In the genomic region with DNA sequence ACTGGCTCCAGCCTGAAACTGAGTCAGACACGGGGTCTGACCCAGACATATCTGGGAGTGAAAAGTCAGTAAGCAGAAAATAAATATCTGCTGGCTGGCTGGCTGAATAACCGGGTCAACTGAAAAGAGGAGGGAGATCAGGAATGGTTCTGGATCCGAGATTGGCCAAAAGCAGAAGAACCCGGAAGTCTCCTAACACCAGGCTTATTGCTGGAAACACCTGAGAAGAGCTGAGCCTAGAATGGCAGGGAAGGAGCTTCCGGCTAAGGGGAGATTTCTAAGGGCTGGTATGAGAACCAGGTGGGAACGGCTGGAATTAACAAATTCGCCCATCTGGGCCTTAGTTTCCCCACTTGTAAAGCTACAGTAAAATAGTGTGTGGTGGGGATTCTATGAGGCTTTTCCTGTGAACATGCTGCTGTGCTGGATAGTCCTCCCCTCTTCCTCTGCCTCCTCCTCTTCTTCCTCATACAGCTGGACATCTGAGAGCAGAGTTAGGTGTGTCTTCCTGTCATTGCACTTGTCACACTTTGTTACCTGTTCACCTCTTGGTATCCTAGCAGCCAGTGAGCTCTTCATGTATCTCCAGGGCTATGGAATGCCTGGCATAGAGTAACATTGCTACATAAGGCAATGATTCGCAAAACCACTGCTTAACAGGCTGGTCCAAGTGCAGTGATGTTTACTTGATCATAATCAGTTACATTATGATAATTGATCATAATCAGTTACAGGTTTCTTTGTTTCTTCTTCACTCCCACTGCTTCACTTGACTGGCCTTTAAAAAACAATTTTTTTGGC, we compare ENCODE assay signal across 15 cellular contexts. TPM values are rescaled to one million over a fixed set of nuclear protein-coding genes. Genes with fewer than 3 reads are reported as not detected.
DNase-seq lines count a peak whose midpoint lies in the region; ATAC-seq, FAIRE-seq and TF ChIP-seq lines count a peak whose summit lies in the region.
"Had no signal": no experiment of that assay in that cellular context is flagged by ENCODE, and none has a peak within 500 bp of the region (broad histone marks: within the 10 kb centered on the region; RNA-seq: fewer than 3 reads in every experiment).

No MANE protein-coding gene starts in this region.

- ATAC-seq in heart right ventricle (no peak), GM19324 (IDR thresholded peaks at IDR 0.05; ENCODE audit: low FRiP score, unreplicated experiment) (no peak), GM19467 (IDR thresholded peaks at IDR 0.05; ENCODE audit: unreplicated experiment) (no peak), HG03442 (IDR thresholded peaks at IDR 0.05; ENCODE audit: unreplicated experiment) (no peak)
- ATAC-seq in stimulated activated naive B cell treated with anti-CD40 and anti-IgM and Interleukin-4, amounts not matched to agents 10 μg/mL and 1 μg/mL and 100 μg/mL, for 72 hours (replicated peaks) = no peak

- H3K9me3 Mint-ChIP-seq in glutamatergic neuron (ENCODE audit: unreplicated experiment) = peaks cover 14% of the 10 kb centered on the region
- no peaks in the 10 kb centered on the region for H3K9me3 Mint-ChIP-seq in stimulated activated naive B cell treated with anti-CD40 and anti-IgM and Interleukin-4, amounts not matched to agents 10 μg/mL and 1 μg/mL and 100 μg/mL, for 72 hours

- H3K27ac Mint-ChIP-seq in glutamatergic neuron (ENCODE audit: unreplicated experiment) = no peak overlapping the region
- H3K27ac Mint-ChIP-seq in stimulated activated naive B cell treated with anti-CD40 and anti-IgM and Interleukin-4, amounts not matched to agents 10 μg/mL and 1 μg/mL and 100 μg/mL, for 72 hours = peak overlapping the region; percentile 43

- TF ChIP-seq CTCF in cardiac muscle cell (IDR thresholded peaks at IDR 0.05; ENCODE audit: low read depth, low read length) (no peak), heart right ventricle (IDR thresholded peaks at IDR 0.05) (no peak), glutamatergic neuron (IDR thresholded peaks at IDR 0.05; ENCODE audit: partially characterized antibody, unreplicated experiment) (no peak)

- peaks cover 31% of the 10 kb centered on the region for H3K27me3 Mint-ChIP-seq in glutamatergic neuron (ENCODE audit: unreplicated experiment)
- H3K27me3 Mint-ChIP-seq in stimulated activated naive B cell treated with anti-CD40 and anti-IgM and Interleukin-4, amounts not matched to agents 10 μg/mL and 1 μg/mL and 100 μg/mL, for 72 hours = peaks cover 25 to 37% of the 10 kb centered on the region in 2 donors

- H3K4me1 ChIP-seq in cardiac muscle cell (ENCODE audit: low read depth) (peaks cover 13% of the 10 kb centered on the region), heart right ventricle (peaks cover 3 to 56% (median 33%) of the 10 kb centered on the region in 9 donors)

- H3K27me3 ChIP-seq in cardiac muscle cell = peaks cover 56% of the 10 kb centered on the region
- peaks cover 16 to 55% (median 52%) of the 10 kb centered on the region in 7 donors for H3K27me3 ChIP-seq in heart right ventricle

- H3K9me3 ChIP-seq in cardiac muscle cell (ENCODE audit: low read depth) (no peaks in the 10 kb centered on the region), heart right ventricle (no peaks in the 10 kb centered on the region)

- intact Hi-C loops in heart right ventricle (cut with DNase I) = no loop called here

- H3K27ac ChIP-seq in cardiac muscle cell = no peak overlapping the region
- H3K27ac ChIP-seq in heart right ventricle = no peak overlapping the region
- H3K27ac ChIP-seq: RWPE1 had no signal

- DNase-seq in cardiac muscle cell (ENCODE audit: low read depth in 1 of 2, low spot score in 1 of 2) (no peak), heart right ventricle (no peak), RCC 7860 (ENCODE audit: low spot score) (peak; percentile 7), glutamatergic neuron (no peak)
- no peak for DNase-seq in stimulated activated naive B cell treated with anti-CD40 and anti-IgM and Interleukin-4, amounts not matched to agents 10 μg/mL and 1 μg/mL and 100 μg/mL, for 72 hours
- DNase-seq: activated CD4-positive, alpha-beta T cell treated with anti-CD3 and anti-CD28 coated beads for 4 hours; aorta; CD4-positive, alpha-beta memory T cell had no signal

- no peaks in the 10 kb centered on the region for H3K36me3 Mint-ChIP-seq in glutamatergic neuron (ENCODE audit: unreplicated experiment)
- H3K36me3 Mint-ChIP-seq in stimulated activated naive B cell treated with anti-CD40 and anti-IgM and Interleukin-4, amounts not matched to agents 10 μg/mL and 1 μg/mL and 100 μg/mL, for 72 hours = peaks cover 24 to 25% of the 10 kb centered on the region in 2 donors

- peaks cover 34% of the 10 kb centered on the region for H3K4me1 Mint-ChIP-seq in glutamatergic neuron (ENCODE audit: low read depth, unreplicated experiment)
- peaks cover 56 to 93% of the 10 kb centered on the region in 2 donors for H3K4me1 Mint-ChIP-seq in stimulated activated naive B cell treated with anti-CD40 and anti-IgM and Interleukin-4, amounts not matched to agents 10 μg/mL and 1 μg/mL and 100 μg/mL, for 72 hours

- WGBS in heart right ventricle, 2 donors = 53 to 55% methylated on average over 7 to 8 of the region's 8 CpGs

- H3K36me3 ChIP-seq in cardiac muscle cell (peaks cover 4% of the 10 kb centered on the region), heart right ventricle (peaks cover 0 to 15% (median 9%) of the 10 kb centered on the region in 9 donors)

- H3K4me3 ChIP-seq in cardiac muscle cell = peak overlapping the region; percentile 23
- peak overlapping the region in 4 of 10 donors; percentile 14 to 26 (median 21) for H3K4me3 ChIP-seq in heart right ventricle
- H3K4me3 ChIP-seq: lung, skin epidermis had no signal

- H3K4me3 Mint-ChIP-seq in glutamatergic neuron (ENCODE audit: unreplicated experiment) = peak overlapping the region; percentile 70
- peak overlapping the region; percentile 41 to 65 for H3K4me3 Mint-ChIP-seq in stimulated activated naive B cell treated with anti-CD40 and anti-IgM and Interleukin-4, amounts not matched to agents 10 μg/mL and 1 μg/mL and 100 μg/mL, for 72 hours

- FAIRE-seq in RCC 7860 (lab: Jason Lieb, UNC) = no peak
- FAIRE-seq: GM12891 had no signal

RNA-seq across cellular contexts. Expression of gene SHMT2, which starts 2.0 kb away (rescaled TPM):
- 94.0 and 110 TPM in 2 replicates for total RNA-seq in cardiac muscle cell
- 59.9 and 64.7 TPM in 2 replicates for polyA plus RNA-seq in cardiac muscle cell
- 10 to 100 TPM; 24.4 to 47.6 (median 27.1) TPM for total RNA-seq in heart right ventricle
- polyA plus RNA-seq in heart right ventricle = 10 to 100 TPM; 14.3 to 49.8 TPM
- total RNA-seq in glutamatergic neuron (ENCODE audit: unreplicated experiment) = 165 TPM

RNA-seq across cellular contexts. Expression of gene NXPH4, which starts 10.9 kb away (rescaled TPM):
- 0.80 and 1.1 TPM in 2 replicates for total RNA-seq in cardiac muscle cell
- polyA plus RNA-seq in cardiac muscle cell = 0.27 and 0.61 TPM in 2 replicates
- total RNA-seq in heart right ventricle = 1 to 10 TPM in 7 of 10 donors, under 1 TPM in 3; 0.18 to 6.2 (median 2.3) TPM
- polyA plus RNA-seq in heart right ventricle = 1 to 10 TPM in 1 of 2 donors, under 1 TPM in 1; 0.66 to 1.8 TPM
- total RNA-seq in glutamatergic neuron (ENCODE audit: unreplicated experiment) = 10.5 TPM
- total RNA-seq: CD4-positive, alpha-beta memory T cell had no signal
- polyA plus RNA-seq: CD4-positive, alpha-beta memory T cell had no signal

RNA-seq across cellular contexts. Expression of gene STAC3, which starts 23.5 kb away (rescaled TPM):
- total RNA-seq in cardiac muscle cell = 15.3 and 28.4 TPM in 2 replicates
- 5.4 and 6.6 TPM in 2 replicates for polyA plus RNA-seq in cardiac muscle cell
- total RNA-seq in heart right ventricle = 1 to 10 TPM in 4 of 10 donors, under 1 TPM in 6; 0.30 to 2.9 (median 0.98) TPM
- polyA plus RNA-seq in heart right ventricle = 1 to 10 TPM in 1 of 2 donors, under 1 TPM in 1; 0.81 to 1.7 TPM
- 12.1 TPM for total RNA-seq in glutamatergic neuron (ENCODE audit: unreplicated experiment)
